Comparison of ENCODE assay signal across 27 cellular contexts in genomic region chr4:78145005-78145404, GRCh38.
"Had no signal": no experiment of that assay in that cellular context is flagged by ENCODE, and none has a peak within 500 bp of the region (broad histone marks: within the 10 kb centered on the region; RNA-seq: fewer than 3 reads in every experiment).

No MANE protein-coding gene starts in this region.

- FAIRE-seq: pancreas, small intestine had no signal

- H3K27me3 ChIP-seq: hepatocyte, pancreas, sigmoid colon, tibial nerve, uterus had no signal

- H3K9me3 Mint-ChIP-seq: natural killer cell treated with Interleukin-12 subunit alpha and Interleukin-12 subunit beta and Interleukin-15 and Interleukin-18, amount 100 ng/mL, for 72 hours; type B pancreatic cell had no signal

- DNase-seq: islet precursor cell; left ventricle myocardium inferior; midbrain; mucosa of descending colon; naive thymus-derived CD4-positive, alpha-beta T cell; nucleus accumbens; pancreas; retina; sigmoid colon; small intestine; stimulated activated CD4-positive, alpha-beta T cell treated with anti-CD3 and anti-CD28 coated beads, Interleukin-1b, Interleukin-23, amount 100 ng/mL, for 48 hours; stimulated activated CD4-positive, alpha-beta T cell treated with anti-CD3 and anti-CD28 coated beads, Interleukin-2, amount 100 ng/mL, for 48 hours; stimulated activated CD4-positive, alpha-beta T cell treated with anti-CD3 and anti-CD28 coated beads, Interleukin-4, amount 100 ng/mL, for 4 hours; stimulated activated CD8-positive, alpha-beta memory T cell treated with anti-CD3 and anti-CD28 coated beads, Interleukin-4, amount 100 ng/mL, for 48 hours; stimulated activated naive CD4-positive, alpha-beta T cell treated with Interleukin-2 at 50 U/mL for 16 hours; stimulated activated naive CD8-positive, alpha-beta T cell treated with anti-CD3 and anti-CD28 coated beads, Interleukin-15, amount 100 ng/mL, for 72 hours; substantia nigra; uterus had no signal

- H3K27ac Mint-ChIP-seq: naive thymus-derived CD4-positive, alpha-beta T cell; natural killer cell treated with Interleukin-12 subunit alpha and Interleukin-12 subunit beta and Interleukin-15 and Interleukin-18, amount 100 ng/mL, for 72 hours; stimulated activated memory B cell treated with anti-CD40 and anti-IgM and Interleukin-4, amounts not matched to agents 10 μg/mL and 1 μg/mL and 100 μg/mL, for 72 hours; stimulated activated naive CD8-positive, alpha-beta T cell treated with anti-CD3 and anti-CD28 coated beads, Interleukin-15, amount 100 ng/mL, for 72 hours; type B pancreatic cell had no signal

- H3K9me3 ChIP-seq: left ventricle myocardium inferior, mucosa of descending colon, pancreas, prostate gland, sigmoid colon, tibial nerve, uterus had no signal

- H2AFZ ChIP-seq: hepatocyte had no signal

- H3K4me1 ChIP-seq: left ventricle myocardium inferior, prostate gland, sigmoid colon, tibial nerve, uterus had no signal

- ATAC-seq: mucosa of descending colon; naive thymus-derived CD4-positive, alpha-beta T cell; natural killer cell treated with Interleukin-12 subunit alpha and Interleukin-12 subunit beta and Interleukin-15 and Interleukin-18, amount 100 ng/mL, for 72 hours; pancreas; right cardiac atrium; stimulated activated memory B cell treated with anti-CD40 and anti-IgM and Interleukin-4, amounts not matched to agents 10 μg/mL and 1 μg/mL and 100 μg/mL, for 72 hours; stimulated activated naive CD8-positive, alpha-beta T cell treated with anti-CD3 and anti-CD28 coated beads, Interleukin-15, amount 100 ng/mL, for 72 hours had no signal

- H3K4me1 Mint-ChIP-seq: naive thymus-derived CD4-positive, alpha-beta T cell; stimulated activated memory B cell treated with anti-CD40 and anti-IgM and Interleukin-4, amounts not matched to agents 10 μg/mL and 1 μg/mL and 100 μg/mL, for 72 hours; stimulated activated naive CD8-positive, alpha-beta T cell treated with anti-CD3 and anti-CD28 coated beads, Interleukin-15, amount 100 ng/mL, for 72 hours had no signal

- H3K36me3 ChIP-seq: left ventricle myocardium inferior, pancreas, prostate gland, sigmoid colon, tibial nerve, uterus had no signal

- H3K4me3 Mint-ChIP-seq: naive thymus-derived CD4-positive, alpha-beta T cell; natural killer cell treated with Interleukin-12 subunit alpha and Interleukin-12 subunit beta and Interleukin-15 and Interleukin-18, amount 100 ng/mL, for 72 hours; neural crest cell; stimulated activated memory B cell treated with anti-CD40 and anti-IgM and Interleukin-4, amounts not matched to agents 10 μg/mL and 1 μg/mL and 100 μg/mL, for 72 hours; stimulated activated naive CD8-positive, alpha-beta T cell treated with anti-CD3 and anti-CD28 coated beads, Interleukin-15, amount 100 ng/mL, for 72 hours; type B pancreatic cell had no signal

- H3K4me2 ChIP-seq: hepatocyte had no signal

- H3K36me3 Mint-ChIP-seq: stimulated activated memory B cell treated with anti-CD40 and anti-IgM and Interleukin-4, amounts not matched to agents 10 μg/mL and 1 μg/mL and 100 μg/mL, for 72 hours had no signal

- H3K27ac ChIP-seq: hepatocyte, left ventricle myocardium inferior, pancreas, prostate gland, sigmoid colon, tibial nerve, uterus had no signal

- H3K4me3 ChIP-seq: hepatocyte, left ventricle myocardium inferior, lung, mucosa of descending colon, pancreas, prostate gland, sigmoid colon, tibial nerve, uterus had no signal
